In genomic region chr5:134594797-134595457, GRCh38 we compare ENCODE assay signal across 8 cellular contexts. TPM values are rescaled to one million over a fixed set of nuclear protein-coding genes. Genes with fewer than 3 reads are reported as not detected.
DNase-seq lines count a peak whose midpoint lies in the region; ATAC-seq and TF ChIP-seq lines count a peak whose summit lies in the region.

No MANE protein-coding gene starts in this region.

- POLR2A ChIA-PET in activated CD8-positive, alpha-beta T cell treated with anti-CD3 and anti-CD28 coated beads for 36 hours (lab: Charles Lee), result interaction anchor here (0.5 to 1.0 kb wide), 4 partner anchors 12 to 158 kb away, joined by 3 read pairs; partner anchors contain the start of gene SAR1B

- H3K4me3 ChIP-seq in DND-41 (ENCODE audit: low read depth in 1 of 2, low read length in 2 of 2), result no peak overlapping the region

- CTCF ChIA-PET in activated CD8-positive, alpha-beta T cell treated with anti-CD3 and anti-CD28 coated beads for 36 hours (lab: Charles Lee), result interaction anchor here (0.6 to 5.7 kb wide), 2 partner anchors 8 to 291 kb away, joined by 3 to 41 read pairs; no protein-coding TSS in a partner anchor

- H3K36me3 ChIP-seq in DND-41 (ENCODE audit: insufficient read depth, low read length), result no peaks in the 10 kb centered on the region

- no peaks in the 10 kb centered on the region for H3K9me3 Mint-ChIP-seq in activated CD8-positive, alpha-beta T cell treated with anti-CD3 and anti-CD28 coated beads for 36 hours

- H4K20me1 ChIP-seq in DND-41 (ENCODE audit: insufficient read depth, low read length), result no peaks in the 10 kb centered on the region

- ATAC-seq in DND-41 (ENCODE audit: insufficient read depth, low read depth) (peak; percentile 62), HG03175 (IDR thresholded peaks at IDR 0.05; ENCODE audit: unreplicated experiment) (peak; percentile 77)
- peak; percentile 59 for ATAC-seq in activated CD8-positive, alpha-beta T cell treated with anti-CD3 and anti-CD28 coated beads for 36 hours

- H3K4me1 ChIP-seq in DND-41 (ENCODE audit: insufficient read depth, low read length), result no peaks in the 10 kb centered on the region

- in situ Hi-C loops in GM13976 (cut with MboI; ENCODE audit: low sequenced_read_pairs, unreplicated experiment), result no loop called here

- H3K27ac Mint-ChIP-seq in activated CD8-positive, alpha-beta T cell treated with anti-CD3 and anti-CD28 coated beads for 36 hours, result no peak overlapping the region

- no peak overlapping the region for H3K27ac ChIP-seq in DND-41 (ENCODE audit: low read length)

- H3K36me3 Mint-ChIP-seq in activated CD8-positive, alpha-beta T cell treated with anti-CD3 and anti-CD28 coated beads for 36 hours (ENCODE audit: low read depth), result no peaks in the 10 kb centered on the region

- no peaks in the 10 kb centered on the region for H3K9me3 ChIP-seq in DND-41 (ENCODE audit: insufficient read depth, low read length, severe bottlenecking)

- no peaks in the 10 kb centered on the region for H3K79me2 ChIP-seq in DND-41 (ENCODE audit: insufficient read depth, low read length)

- H3K27me3 ChIP-seq in DND-41 (ENCODE audit: insufficient read depth, low read length, poor library complexity), result no peaks in the 10 kb centered on the region

- intact Hi-C loops in activated CD8-positive, alpha-beta T cell treated with anti-CD3 and anti-CD28 coated beads for 36 hours (cut with micrococcal nuclease), result no loop called here

- H3K27me3 Mint-ChIP-seq in activated CD8-positive, alpha-beta T cell treated with anti-CD3 and anti-CD28 coated beads for 36 hours, result no peaks in the 10 kb centered on the region

- H3K4me3 Mint-ChIP-seq in activated CD8-positive, alpha-beta T cell treated with anti-CD3 and anti-CD28 coated beads for 36 hours, result no peak overlapping the region

- no peak for TF ChIP-seq CTCF in DND-41 (IDR thresholded peaks at IDR 0.05; ENCODE audit: borderline replicate concordance, extremely low read depth, low read length, poor library complexity, severe bottlenecking)
- TF ChIP-seq CTCF in activated CD8-positive, alpha-beta T cell treated with anti-CD3 and anti-CD28 coated beads for 36 hours (IDR thresholded peaks at IDR 0.05), result no peak
- TF ChIP-seq CTCF in GM13976 (IDR thresholded peaks at IDR 0.05; ENCODE audit: borderline replicate concordance, control extremely low read depth, extremely low read depth, insufficient read depth, missing control alignments), result no peak

- H2AFZ ChIP-seq in DND-41 (ENCODE audit: low read depth, low read length), result no peak overlapping the region

- H3K4me1 Mint-ChIP-seq in activated CD8-positive, alpha-beta T cell treated with anti-CD3 and anti-CD28 coated beads for 36 hours (ENCODE audit: low read depth), result peaks cover 8% of the 10 kb centered on the region

- H3K4me2 ChIP-seq in DND-41 (ENCODE audit: insufficient read depth, low read length), result no peak overlapping the region

- H3K9ac ChIP-seq in DND-41 (ENCODE audit: low read depth, low read length), result no peak overlapping the region

- no peak for DNase-seq in DND-41
- peak; percentile 56 for DNase-seq in GM19238 (ENCODE audit: insufficient read length, low spot score)
- peak; percentile 24 for DNase-seq in activated CD8-positive, alpha-beta T cell treated with anti-CD3 and anti-CD28 coated beads for 36 hours
- no peak for DNase-seq in cerebellar nuclear complex (lab: John Stamatoyannopoulos, UW)
- no peak for DNase-seq in NCI-H128 (lab: John Stamatoyannopoulos, UW; ENCODE audit: unreplicated experiment)
- DNase-seq in medulla oblongata (ENCODE audit: extremely low spot score), result no peak
- DNase-seq in GM13976 (ENCODE audit: low spot score), result no peak

RNA-seq across cellular contexts. Expression of gene SAR1B, which starts 37.7 kb away (rescaled TPM):
- 10 to 100 TPM; 49.7 to 55.4 TPM for total RNA-seq in activated CD8-positive, alpha-beta T cell treated with anti-CD3 and anti-CD28 coated beads for 36 hours

RNA-seq across cellular contexts. Expression of gene SEC24A, which starts 53.7 kb away (rescaled TPM):
- 10 to 100 TPM; 29.3 to 30.5 TPM for total RNA-seq in activated CD8-positive, alpha-beta T cell treated with anti-CD3 and anti-CD28 coated beads for 36 hours

Comparison
In these comparisons a context has a peak if more than half of its experiments do, and no peak if none do; other contexts are left out.
1. DNase-seq: peak in GM19238 (single experiment) and activated CD8-positive, alpha-beta T cell treated with anti-CD3 and anti-CD28 coated beads for 36 hours (single experiment); none in DND-41 (single experiment), cerebellar nuclear complex (0 of 2), NCI-H128 (single experiment), medulla oblongata (single experiment) and GM13976 (single experiment).
2. Peak in every context shown above with its lines, with median percentiles within 50 percentile points of each other: ATAC-seq.